ENCODE assay signal across 1 cellular context in the genomic region with DNA sequence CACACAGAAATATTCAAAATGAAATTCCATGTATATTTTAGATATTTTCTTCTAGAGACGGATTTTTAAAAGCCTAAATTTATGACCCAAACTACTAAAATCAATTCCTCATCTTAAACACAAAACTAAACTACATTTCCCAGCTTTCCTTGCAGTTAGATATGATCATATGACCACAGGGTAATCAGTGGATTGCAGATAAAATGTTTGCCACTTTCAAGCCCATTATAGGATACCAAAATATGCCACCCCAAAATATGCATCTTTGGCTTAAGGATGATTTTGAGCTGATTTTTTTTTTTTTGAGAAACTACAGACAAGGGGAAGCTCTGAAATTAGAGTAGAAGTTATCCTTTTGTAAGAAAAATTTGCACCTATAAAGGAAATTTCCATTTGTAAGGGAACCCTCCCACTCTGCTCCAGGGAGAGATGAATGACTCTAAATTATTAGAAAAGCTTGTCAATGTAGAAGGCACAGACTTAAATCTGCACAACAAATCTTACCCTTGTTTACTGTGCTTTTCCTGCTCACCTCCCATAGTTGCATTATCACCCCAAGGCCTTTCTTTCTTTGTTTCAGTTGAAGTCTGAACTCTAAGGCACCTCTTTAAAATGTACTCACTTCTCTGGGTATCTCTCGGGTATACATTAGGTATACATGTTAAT.
A peak's percentile ranks its signal among the peaks of the same experiment; 100 is the strongest.
TF ChIP-seq lines count a peak whose summit lies in the region.

No MANE protein-coding gene starts in this region.

TF ChIP-seq in WTC11, 78 proteins besides CTCF, POLR2A, EP300 and RAD21 (continued from another document):
- TF ChIP-seq ZNF219 (CRISPR knock-in tag; IDR thresholded peaks at IDR 0.05; ENCODE audit: borderline replicate concordance) (no peak), FOXJ3 (CRISPR knock-in tag; IDR thresholded peaks at IDR 0.05; ENCODE audit: borderline replicate concordance) (no peak), EMX1 (CRISPR knock-in tag; IDR thresholded peaks at IDR 0.05) (no peak), GRHL2 (CRISPR knock-in tag; IDR thresholded peaks at IDR 0.05; ENCODE audit: insufficient replicate concordance, severe bottlenecking) (no peak), MYBL2 (CRISPR knock-in tag; IDR thresholded peaks at IDR 0.05) (no peak), ZNF263 (CRISPR knock-in tag; IDR thresholded peaks at IDR 0.05; ENCODE audit: low read depth) (no peak), ATF3 (CRISPR knock-in tag; conservative IDR thresholded peaks at IDR 0.05) (no peak), IRF2 (CRISPR knock-in tag; IDR thresholded peaks at IDR 0.05; ENCODE audit: borderline replicate concordance, low read depth) (no peak), SP1 (CRISPR knock-in tag; conservative IDR thresholded peaks at IDR 0.05) (no peak), ETV6 (CRISPR knock-in tag; IDR thresholded peaks at IDR 0.05) (no peak), ZBTB21 (CRISPR knock-in tag; IDR thresholded peaks at IDR 0.05; ENCODE audit: borderline replicate concordance) (no peak), FOXK1 (CRISPR knock-in tag; IDR thresholded peaks at IDR 0.05) (no peak), ATF1 (CRISPR knock-in tag; IDR thresholded peaks at IDR 0.05) (no peak), CREB1 (CRISPR knock-in tag; IDR thresholded peaks at IDR 0.05) (no peak), SMAD4 (CRISPR knock-in tag; IDR thresholded peaks at IDR 0.05) (no peak), ZNF671 (CRISPR knock-in tag; IDR thresholded peaks at IDR 0.05) (no peak), PRRX2 (CRISPR knock-in tag; IDR thresholded peaks at IDR 0.05) (no peak), JUN (CRISPR knock-in tag; IDR thresholded peaks at IDR 0.05) (no peak), ZNF396 (CRISPR knock-in tag; IDR thresholded peaks at IDR 0.05; ENCODE audit: borderline replicate concordance) (no peak), ZNF416 (CRISPR knock-in tag; IDR thresholded peaks at IDR 0.05) (no peak), TCF7 (CRISPR knock-in tag; IDR thresholded peaks at IDR 0.05; ENCODE audit: low read depth) (no peak), NFE2L1 (CRISPR knock-in tag; IDR thresholded peaks at IDR 0.05) (peak; percentile 52; the same call in 1 of the 2 replicates), ZNF121 (CRISPR knock-in tag; IDR thresholded peaks at IDR 0.05) (no peak)
- TF ChIP-seq, protein P1, sequence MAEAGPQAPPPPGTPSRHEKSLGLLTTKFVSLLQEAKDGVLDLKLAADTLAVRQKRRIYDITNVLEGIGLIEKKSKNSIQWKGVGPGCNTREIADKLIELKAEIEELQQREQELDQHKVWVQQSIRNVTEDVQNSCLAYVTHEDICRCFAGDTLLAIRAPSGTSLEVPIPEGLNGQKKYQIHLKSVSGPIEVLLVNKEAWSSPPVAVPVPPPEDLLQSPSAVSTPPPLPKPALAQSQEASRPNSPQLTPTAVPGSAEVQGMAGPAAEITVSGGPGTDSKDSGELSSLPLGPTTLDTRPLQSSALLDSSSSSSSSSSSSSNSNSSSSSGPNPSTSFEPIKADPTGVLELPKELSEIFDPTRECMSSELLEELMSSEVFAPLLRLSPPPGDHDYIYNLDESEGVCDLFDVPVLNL (CRISPR knock-in tag; IDR thresholded peaks at IDR 0.05; ENCODE audit: borderline replicate concordance, low read depth), result no peak
- TF ChIP-seq, protein P2, sequence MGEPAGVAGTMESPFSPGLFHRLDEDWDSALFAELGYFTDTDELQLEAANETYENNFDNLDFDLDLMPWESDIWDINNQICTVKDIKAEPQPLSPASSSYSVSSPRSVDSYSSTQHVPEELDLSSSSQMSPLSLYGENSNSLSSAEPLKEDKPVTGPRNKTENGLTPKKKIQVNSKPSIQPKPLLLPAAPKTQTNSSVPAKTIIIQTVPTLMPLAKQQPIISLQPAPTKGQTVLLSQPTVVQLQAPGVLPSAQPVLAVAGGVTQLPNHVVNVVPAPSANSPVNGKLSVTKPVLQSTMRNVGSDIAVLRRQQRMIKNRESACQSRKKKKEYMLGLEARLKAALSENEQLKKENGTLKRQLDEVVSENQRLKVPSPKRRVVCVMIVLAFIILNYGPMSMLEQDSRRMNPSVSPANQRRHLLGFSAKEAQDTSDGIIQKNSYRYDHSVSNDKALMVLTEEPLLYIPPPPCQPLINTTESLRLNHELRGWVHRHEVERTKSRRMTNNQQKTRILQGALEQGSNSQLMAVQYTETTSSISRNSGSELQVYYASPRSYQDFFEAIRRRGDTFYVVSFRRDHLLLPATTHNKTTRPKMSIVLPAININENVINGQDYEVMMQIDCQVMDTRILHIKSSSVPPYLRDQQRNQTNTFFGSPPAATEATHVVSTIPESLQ (CRISPR knock-in tag; IDR thresholded peaks at IDR 0.05), result no peak
- TF ChIP-seq, protein P3, sequence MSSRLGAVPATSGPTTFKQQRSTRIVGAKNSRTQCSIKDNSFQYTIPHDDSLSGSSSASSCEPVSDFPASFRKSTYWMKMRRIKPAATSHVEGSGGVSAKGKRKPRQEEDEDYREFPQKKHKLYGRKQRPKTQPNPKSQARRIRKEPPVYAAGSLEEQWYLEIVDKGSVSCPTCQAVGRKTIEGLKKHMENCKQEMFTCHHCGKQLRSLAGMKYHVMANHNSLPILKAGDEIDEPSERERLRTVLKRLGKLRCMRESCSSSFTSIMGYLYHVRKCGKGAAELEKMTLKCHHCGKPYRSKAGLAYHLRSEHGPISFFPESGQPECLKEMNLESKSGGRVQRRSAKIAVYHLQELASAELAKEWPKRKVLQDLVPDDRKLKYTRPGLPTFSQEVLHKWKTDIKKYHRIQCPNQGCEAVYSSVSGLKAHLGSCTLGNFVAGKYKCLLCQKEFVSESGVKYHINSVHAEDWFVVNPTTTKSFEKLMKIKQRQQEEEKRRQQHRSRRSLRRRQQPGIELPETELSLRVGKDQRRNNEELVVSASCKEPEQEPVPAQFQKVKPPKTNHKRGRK (CRISPR knock-in tag; IDR thresholded peaks at IDR 0.05; ENCODE audit: borderline replicate concordance), result no peak
- TF ChIP-seq, protein P4, sequence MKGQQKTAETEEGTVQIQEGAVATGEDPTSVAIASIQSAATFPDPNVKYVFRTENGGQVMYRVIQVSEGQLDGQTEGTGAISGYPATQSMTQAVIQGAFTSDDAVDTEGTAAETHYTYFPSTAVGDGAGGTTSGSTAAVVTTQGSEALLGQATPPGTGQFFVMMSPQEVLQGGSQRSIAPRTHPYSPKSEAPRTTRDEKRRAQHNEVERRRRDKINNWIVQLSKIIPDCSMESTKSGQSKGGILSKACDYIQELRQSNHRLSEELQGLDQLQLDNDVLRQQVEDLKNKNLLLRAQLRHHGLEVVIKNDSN (CRISPR knock-in tag; IDR thresholded peaks at IDR 0.05), result peak; percentile 85
- TF ChIP-seq, protein P5, sequence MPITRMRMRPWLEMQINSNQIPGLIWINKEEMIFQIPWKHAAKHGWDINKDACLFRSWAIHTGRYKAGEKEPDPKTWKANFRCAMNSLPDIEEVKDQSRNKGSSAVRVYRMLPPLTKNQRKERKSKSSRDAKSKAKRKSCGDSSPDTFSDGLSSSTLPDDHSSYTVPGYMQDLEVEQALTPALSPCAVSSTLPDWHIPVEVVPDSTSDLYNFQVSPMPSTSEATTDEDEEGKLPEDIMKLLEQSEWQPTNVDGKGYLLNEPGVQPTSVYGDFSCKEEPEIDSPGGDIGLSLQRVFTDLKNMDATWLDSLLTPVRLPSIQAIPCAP (CRISPR knock-in tag; IDR thresholded peaks at IDR 0.05), result no peak
- TF ChIP-seq, protein P6, sequence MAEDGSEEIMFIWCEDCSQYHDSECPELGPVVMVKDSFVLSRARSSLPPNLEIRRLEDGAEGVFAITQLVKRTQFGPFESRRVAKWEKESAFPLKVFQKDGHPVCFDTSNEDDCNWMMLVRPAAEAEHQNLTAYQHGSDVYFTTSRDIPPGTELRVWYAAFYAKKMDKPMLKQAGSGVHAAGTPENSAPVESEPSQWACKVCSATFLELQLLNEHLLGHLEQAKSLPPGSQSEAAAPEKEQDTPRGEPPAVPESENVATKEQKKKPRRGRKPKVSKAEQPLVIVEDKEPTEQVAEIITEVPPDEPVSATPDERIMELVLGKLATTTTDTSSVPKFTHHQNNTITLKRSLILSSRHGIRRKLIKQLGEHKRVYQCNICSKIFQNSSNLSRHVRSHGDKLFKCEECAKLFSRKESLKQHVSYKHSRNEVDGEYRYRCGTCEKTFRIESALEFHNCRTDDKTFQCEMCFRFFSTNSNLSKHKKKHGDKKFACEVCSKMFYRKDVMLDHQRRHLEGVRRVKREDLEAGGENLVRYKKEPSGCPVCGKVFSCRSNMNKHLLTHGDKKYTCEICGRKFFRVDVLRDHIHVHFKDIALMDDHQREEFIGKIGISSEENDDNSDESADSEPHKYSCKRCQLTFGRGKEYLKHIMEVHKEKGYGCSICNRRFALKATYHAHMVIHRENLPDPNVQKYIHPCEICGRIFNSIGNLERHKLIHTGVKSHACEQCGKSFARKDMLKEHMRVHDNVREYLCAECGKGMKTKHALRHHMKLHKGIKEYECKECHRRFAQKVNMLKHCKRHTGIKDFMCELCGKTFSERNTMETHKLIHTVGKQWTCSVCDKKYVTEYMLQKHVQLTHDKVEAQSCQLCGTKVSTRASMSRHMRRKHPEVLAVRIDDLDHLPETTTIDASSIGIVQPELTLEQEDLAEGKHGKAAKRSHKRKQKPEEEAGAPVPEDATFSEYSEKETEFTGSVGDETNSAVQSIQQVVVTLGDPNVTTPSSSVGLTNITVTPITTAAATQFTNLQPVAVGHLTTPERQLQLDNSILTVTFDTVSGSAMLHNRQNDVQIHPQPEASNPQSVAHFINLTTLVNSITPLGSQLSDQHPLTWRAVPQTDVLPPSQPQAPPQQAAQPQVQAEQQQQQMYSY (CRISPR knock-in tag; IDR thresholded peaks at IDR 0.05), result no peak
